ENCODE assay signal across 8 cellular contexts in genomic region chr6:157379656-157380457, GRCh38. TPM values are rescaled to one million over a fixed set of nuclear protein-coding genes. Genes with fewer than 3 reads are reported as not detected.
DNase-seq lines count a peak whose midpoint lies in the region; FAIRE-seq and TF ChIP-seq lines count a peak whose summit lies in the region.

No MANE protein-coding gene starts in this region.

- H4K8ac ChIP-seq in neuronal stem cell (ENCODE audit: low read depth, low read length) = no peak overlapping the region

- H3K4me1 ChIP-seq in SJCRH30 (peaks cover 10% of the 10 kb centered on the region; the same call in 1 of the 2 replicates), neuronal stem cell (ENCODE audit: control insufficient read depth in 2 of 2, insufficient read depth in 1 of 2, low read depth in 1 of 2, low read length in 2 of 2) (peaks cover 0 to 16% of the 10 kb centered on the region in 2 donors)

- H3K4me3 ChIP-seq in SJCRH30 = peak overlapping the region; percentile 80
- H3K4me3 ChIP-seq in neuronal stem cell (ENCODE audit: low read length in 2 of 2) = peak overlapping the region; percentile 87 to 91

- H3K18ac ChIP-seq in neuronal stem cell (ENCODE audit: low read length) = peak overlapping the region; percentile 94

- peak overlapping the region; percentile 45; the same call in 1 of the 2 replicates for H3K27ac Mint-ChIP-seq in HFFc6

- no peak overlapping the region for H3K14ac ChIP-seq in neuronal stem cell (ENCODE audit: low read length)

- WGBS in neuronal stem cell (ENCODE audit: extremely low coverage in 2 of 2, insufficient read length in 2 of 2, insufficient replicate concordance in 1 of 2), 2 donors = no CpG with 5 or more reads among the region's 45 CpGs

- H3K27me3 Mint-ChIP-seq in HFFc6 (ENCODE audit: insufficient read depth) = peaks cover 1% of the 10 kb centered on the region; the same call in 1 of the 2 replicates

- peaks cover 2% of the 10 kb centered on the region for H3K79me1 ChIP-seq in neuronal stem cell (ENCODE audit: low read depth, low read length)

- no peak for TF ChIP-seq CTCF in HFFc6 (IDR thresholded peaks at IDR 0.05)

- H3K27me3 ChIP-seq in SJCRH30 (no peaks in the 10 kb centered on the region), neuronal stem cell (ENCODE audit: control insufficient read depth in 3 of 3, insufficient read depth in 3 of 3, low read depth in 1 of 3, low read length in 3 of 3) (peaks cover 0 to 8% (median 3%) of the 10 kb centered on the region in 3 experiments)

- peak overlapping the region; percentile 73 for H3K27ac ChIP-seq in SJCRH30
- H3K27ac ChIP-seq in neuronal stem cell (replicated peaks; ENCODE audit: low read length) = peak overlapping the region; percentile 71

- H3K9me3 Mint-ChIP-seq in HFFc6 = no peaks in the 10 kb centered on the region

- peak overlapping the region; percentile 92 for H3K4me3 Mint-ChIP-seq in HFFc6

- H3K9ac ChIP-seq in neuronal stem cell (ENCODE audit: low read depth, low read length, poor library complexity) = peak overlapping the region; percentile 79

- H2BK5ac ChIP-seq in neuronal stem cell (ENCODE audit: low read length) = peak overlapping the region; percentile 57

- H3K36me3 ChIP-seq in SJCRH30 (no peaks in the 10 kb centered on the region), neuronal stem cell (replicated peaks in 1 of 2; ENCODE audit: control insufficient read depth in 2 of 2, insufficient read depth in 2 of 2, low read length in 2 of 2) (no peaks in the 10 kb centered on the region)

- peak overlapping the region; percentile 86 for H3K23ac ChIP-seq in neuronal stem cell (ENCODE audit: low read depth, low read length, poor library complexity)

- no peak overlapping the region for H2AK5ac ChIP-seq in neuronal stem cell (ENCODE audit: low read depth, low read length)

- peaks cover 28% of the 10 kb centered on the region for H3K4me1 Mint-ChIP-seq in HFFc6 (ENCODE audit: low read depth)

- H3K9me3 ChIP-seq in SJCRH30 (replicated peaks) (peaks cover 5% of the 10 kb centered on the region; the same call in 1 of the 2 replicates), neuronal stem cell (replicated peaks in 1 of 2; ENCODE audit: control insufficient read depth in 2 of 2, insufficient read depth in 1 of 2, low read depth in 1 of 2, low read length in 2 of 2) (no peaks in the 10 kb centered on the region)

- peak overlapping the region; percentile 92 for H3K4me2 ChIP-seq in neuronal stem cell (ENCODE audit: insufficient read depth, low read length, poor library complexity, severe bottlenecking)

- no peaks in the 10 kb centered on the region for H3K36me3 Mint-ChIP-seq in HFFc6 (ENCODE audit: low read depth)

- H2BK15ac ChIP-seq in neuronal stem cell (ENCODE audit: low read length) = no peak overlapping the region

- no peak overlapping the region for H3K4ac ChIP-seq in neuronal stem cell (ENCODE audit: low read length)

- DNase-seq in GM04503 (ENCODE audit: low read depth) (peak; percentile 59), HFFc6 (peak; percentile 87), MV-4-11 (lab: John Stamatoyannopoulos, UW) (peak; percentile 88), SJCRH30 (peak; percentile 94 to 95), frontal cortex (ENCODE audit: low spot score in 2 of 2) (peak; percentile 74 to 80), neuronal stem cell (ENCODE audit: low spot score) (peak; percentile 89), stromal cell of bone marrow (ENCODE audit: low read depth) (peak; percentile 86)
- peak; percentile 59 to 79 (median 64) for DNase-seq in activated naive CD4-positive, alpha-beta T cell (lab: John Stamatoyannopoulos, UW)

- no peak for FAIRE-seq in frontal cortex (lab: Jason Lieb, UNC)

- no peak overlapping the region for H2BK12ac ChIP-seq in neuronal stem cell (ENCODE audit: low read length)

- H4K91ac ChIP-seq in neuronal stem cell (ENCODE audit: low read depth, low read length, poor library complexity) = no peak overlapping the region

- peak overlapping the region; percentile 78 for H2AFZ ChIP-seq in neuronal stem cell (ENCODE audit: low read length)

- peak overlapping the region; percentile 81 for H2BK120ac ChIP-seq in neuronal stem cell (ENCODE audit: low read depth, low read length)

RNA-seq across cellular contexts. Expression of gene ZDHHC14, which starts 1.1 kb away (rescaled TPM):
- 1 to 10 TPM; 5.2 to 6.7 (median 6.0) TPM for total RNA-seq in HFFc6 (2021; fragmentation: NEBNext Ultra II Directional; extraction: Animal tissue kit (Norgen Biotek cat#: 25700))
- total RNA-seq in SJCRH30 (2014; rRNA removed; shearing (Covaris generic)) = 5.1 and 5.9 TPM in 2 replicates
- 9.0 TPM for total RNA-seq in frontal cortex
- polyA plus RNA-seq in neuronal stem cell (2013, experiment 1 of 2) = 9.4 TPM
- polyA plus RNA-seq in neuronal stem cell (2013, experiment 2 of 2) = 9.2 TPM

RNA-seq across cellular contexts. Expression of gene TMEM242, which starts 56.5 kb away (rescaled TPM):
- 10 to 100 TPM in 4 of 6 experiments, 1 to 10 TPM in 2; 9.4 to 12.8 (median 10.8) TPM for total RNA-seq in HFFc6 (2021; fragmentation: NEBNext Ultra II Directional; extraction: Animal tissue kit (Norgen Biotek cat#: 25700))
- total RNA-seq in SJCRH30 (2014; rRNA removed; shearing (Covaris generic)) = 7.7 and 8.3 TPM in 2 replicates
- total RNA-seq in frontal cortex = 10.2 TPM
- 6.3 TPM for polyA plus RNA-seq in neuronal stem cell (2013, experiment 1 of 2)
- polyA plus RNA-seq in neuronal stem cell (2013, experiment 2 of 2) = 6.7 TPM

Comparison
In these comparisons a context has a peak if more than half of its experiments do, and no peak if none do; other contexts are left out.
1. Peak in every context shown above with its lines: DNase-seq, H3K4me3 ChIP-seq and H3K27ac ChIP-seq.